ENCODE assay signal across 23 cellular contexts in genomic region chr17:69265873-69266272, GRCh38. TPM values are rescaled to one million over a fixed set of nuclear protein-coding genes. Genes with fewer than 3 reads are reported as not detected.
DNase-seq lines count a peak whose midpoint lies in the region; ATAC-seq, FAIRE-seq and TF ChIP-seq lines count a peak whose summit lies in the region.
"Had no signal": no experiment of that assay in that cellular context is flagged by ENCODE, and none has a peak within 500 bp of the region (broad histone marks: within the 10 kb centered on the region; RNA-seq: fewer than 3 reads in every experiment).

No MANE protein-coding gene starts in this region.

- TF ChIP-seq POLR2A in H54 (IDR thresholded peaks at IDR 0.05; ENCODE audit: low read depth, low read length): no peak
- TF ChIP-seq POLR2A in K562 (conservative IDR thresholded peaks at IDR 0.05): no peak

- no peak overlapping the region for H3K4me2 ChIP-seq in K562 (ENCODE audit: insufficient read depth, low read length)
- H3K4me2 ChIP-seq: A549; BLaER1 treated with 17β-estradiol and CSF1 and Interleukin-3, amounts not matched to agents 10 nM and 100 nM had no signal

- no peak overlapping the region for H3K4me3 ChIP-seq in K562
- H3K4me3 ChIP-seq: A549; BLaER1 treated with 17β-estradiol and CSF1 and Interleukin-3, amounts not matched to agents 10 nM and 100 nM; GM12878 had no signal

- no peak for TF ChIP-seq RAD21 in K562 (CRISPR knock-in tag; conservative IDR thresholded peaks at IDR 0.05 in 1 of 2, IDR thresholded peaks at IDR 0.05 in 1 of 2)

- no peak for TF ChIP-seq EP300 in K562 (IDR thresholded peaks at IDR 0.05; ENCODE audit: low read length)

- no peaks in the 10 kb centered on the region for H3K4me1 ChIP-seq in K562 (replicated peaks in 1 of 2; ENCODE audit: control insufficient read depth in 2 of 2, insufficient read depth in 2 of 2, low read length in 2 of 2)

- no peaks in the 10 kb centered on the region for H3K36me3 ChIP-seq in K562 (ENCODE audit: control insufficient read depth, insufficient read depth, low read length)
- H3K36me3 ChIP-seq: BLaER1 treated with 17β-estradiol and CSF1 and Interleukin-3, amounts not matched to agents 10 nM and 100 nM had no signal

- CTCF ChIA-PET in K562 (lab: Yijun Ruan, JAX; ENCODE audit: low intra/inter-chr PET ratio) (no interaction called here), RWPE1 (lab: Yijun Ruan, JAX) (no interaction called here)

- H3K79me2 ChIP-seq in K562 (ENCODE audit: control insufficient read depth, insufficient read depth, low read length): no peaks in the 10 kb centered on the region

- FAIRE-seq in D721Med (lab: Jason Lieb, UNC): peak; percentile 48
- FAIRE-seq in H54 (lab: Jason Lieb, UNC): peak; percentile 33
- no peak for FAIRE-seq in K562 (lab: Jason Lieb, UNC)
- FAIRE-seq: GM19239 had no signal

- in situ Hi-C loops in K562 (cut with MboI): no loop called here

- intact Hi-C loops in K562 (cut with micrococcal nuclease): no loop called here

- TF ChIP-seq CTCF in D721Med (IDR thresholded peaks at IDR 0.05; ENCODE audit: insufficient read depth, missing control alignments) (no peak), K562 (IDR thresholded peaks at IDR 0.05 in 2 of 3, conservative IDR thresholded peaks at IDR 0.05 in 1 of 3; ENCODE audit: insufficient read depth in 2 of 3, low read depth in 1 of 3, low read length in 3 of 3) (no peak), RWPE1 (conservative IDR thresholded peaks at IDR 0.05; ENCODE audit: low read depth) (no peak)

- H3K27ac ChIP-seq in K562 (ENCODE audit: extremely low read depth, low read depth, low read length) (no peak overlapping the region), RWPE1 (no peak overlapping the region)
- H3K27ac ChIP-seq: 22Rv1; A549; BLaER1 treated with 17β-estradiol and CSF1 and Interleukin-3, amounts not matched to agents 10 nM and 100 nM; C4-2B had no signal

- H3K9ac ChIP-seq in K562 (ENCODE audit: insufficient read depth in 1 of 2, low read depth in 2 of 2, low read length in 2 of 2): no peak overlapping the region
- H3K9ac ChIP-seq: BLaER1 treated with 17β-estradiol and CSF1 and Interleukin-3, amounts not matched to agents 10 nM and 100 nM had no signal

- H4K20me1 ChIP-seq in K562 (replicated peaks; ENCODE audit: control insufficient read depth, insufficient read depth, low read length): no peaks in the 10 kb centered on the region
- H4K20me1 ChIP-seq: BLaER1 treated with 17β-estradiol and CSF1 and Interleukin-3, amounts not matched to agents 10 nM and 100 nM had no signal

- no peak overlapping the region for H2AFZ ChIP-seq in K562 (ENCODE audit: low read depth, low read length)

- H3K27me3 ChIP-seq in K562 (ENCODE audit: control insufficient read depth in 2 of 2, insufficient read depth in 2 of 2, low read length in 2 of 2): no peaks in the 10 kb centered on the region
- H3K27me3 ChIP-seq: BLaER1 treated with 17β-estradiol and CSF1 and Interleukin-3, amounts not matched to agents 10 nM and 100 nM had no signal

- 0% methylated on average over 1 of the region's 1 CpG for WGBS in K562 (ENCODE audit: insufficient coverage, low coverage, missing lambda C conversion rate)

- no TSS peak for BruUV-seq in K562 (replicated peaks; lab: Mats Ljungman, UMichigan)

- H3K9me3 ChIP-seq in K562 (replicated peaks; ENCODE audit: control insufficient read depth, insufficient read depth, low read depth, low read length): no peaks in the 10 kb centered on the region
- H3K9me3 ChIP-seq: A549; BLaER1 treated with 17β-estradiol and CSF1 and Interleukin-3, amounts not matched to agents 10 nM and 100 nM; Caco-2 had no signal

- no peaks in the 10 kb centered on the region for H3K9me1 ChIP-seq in K562 (ENCODE audit: control insufficient read depth, insufficient read depth, low read length)

- DNase-seq in D721Med (ENCODE audit: insufficient read length, low spot score) (no peak), H54 (ENCODE audit: insufficient read length, low spot score) (no peak), K562 (ENCODE audit: extremely low read depth in 1 of 4, low spot score in 3 of 4) (no peak), cortex of kidney (lab: John Stamatoyannopoulos, UW) (no peak), RWPE1 (ENCODE audit: low spot score) (no peak)
- DNase-seq: AML-193; Caco-2; Calu3; CD4-positive, alpha-beta T cell; CD8-positive, alpha-beta T cell; DMS 273 treated with DMSO at 0.1 percent for 48 hours; DMS153; DMS53; DMS79; DND-41; EL; GDM1 had no signal

- ATAC-seq in K562: no peak
- ATAC-seq: A549; CD8-positive, alpha-beta T cell; GM12878 had no signal

- POLR2A ChIA-PET in K562 (lab: Yijun Ruan, JAX) (no interaction called here), RWPE1 (lab: Yijun Ruan, JAX; ENCODE audit: low non-redundant PET) (no interaction called here)

TF ChIP-seq in K562, 482 proteins besides CTCF, POLR2A, EP300 and RAD21:
- TF ChIP-seq ZKSCAN8 (CRISPR knock-in tag; IDR thresholded peaks at IDR 0.05): no peak
- TF ChIP-seq ZNF146 (CRISPR knock-in tag; IDR thresholded peaks at IDR 0.05; ENCODE audit: unreplicated experiment): peak; percentile 60
- TF ChIP-seq RBM25 (IDR thresholded peaks at IDR 0.05; ENCODE audit: low read depth, low read length, severe bottlenecking): peak; percentile 48

RNA-seq across cellular contexts. Expression of gene ABCA10, which starts 37.2 kb away (rescaled TPM):
- 0.16 TPM in 1 of 2 replicates, not detected in the other for total RNA-seq in K562 (2011; cell fraction: chromatin; rRNA removed; ENCODE audit: low replicate concordance)
- total RNA-seq in K562 (2011; cell fraction: nucleolus; rRNA removed): not detected in 2 replicates
- not detected in 2 replicates for total RNA-seq in K562 (2011; cell fraction: nucleoplasm; rRNA removed)
- total RNA-seq in K562 (2014; rRNA removed) (0.12 and 0.45 TPM in 2 replicates), K562 (2014; rRNA removed; fragmentation: Illumina TruSeq; extraction: Trizol) (0.15 TPM in 1 of 2 replicates, not detected in the other), K562 (2015; rRNA removed; fragmentation: Illumina TruSeq; extraction: Trizol) (not detected in 2 replicates), K562 (2021) (0.09 and 0.16 TPM in 2 replicates)
- polyA plus RNA-seq in K562 (2011; rRNA removed) (0.03 and 0.04 TPM in 2 replicates), K562 (2014; fragmentation: Illumina TruSeq; extraction: Trizol) (0.15 TPM in 1 of 2 replicates, not detected in the other), K562 (2014; fragmentation: Nextera tagmentation; extraction: Ambion mirVana) (under 1 TPM; 0.13 to 0.17 TPM), K562 (2014; rRNA removed) (0.36 TPM in 1 of 2 replicates, not detected in the other)
- polyA plus RNA-seq in K562 (2011; cell fraction: cytosol; rRNA removed): 0.03 and 0.04 TPM in 2 replicates
- polyA plus RNA-seq in K562 (2011; cell fraction: nucleus; rRNA removed): 0.08 TPM in 1 of 2 replicates, not detected in the other
- 0.05 and 0.10 TPM in 2 replicates for polyA plus RNA-seq in K562 (2012)
- polyA minus RNA-seq in K562 (2011; rRNA and poly(A)+ RNA removed): not detected in 2 replicates
- not detected in 2 replicates for polyA minus RNA-seq in K562 (2011; cell fraction: cytosol; rRNA and poly(A)+ RNA removed)
- polyA minus RNA-seq in K562 (2011; cell fraction: nucleus; rRNA and poly(A)+ RNA removed): 0.11 TPM in 1 of 2 replicates, not detected in the other
- total RNA-seq: Caco-2 had no signal
